6 cellular contexts compared by ENCODE assay signal in genomic region chr2:131518531-131518930, GRCh38. TPM values are rescaled to one million over a fixed set of nuclear protein-coding genes. Genes with fewer than 3 reads are reported as not detected.
"Had no signal": no experiment of that assay in that cellular context is flagged by ENCODE, and none has a peak within 500 bp of the region (broad histone marks: within the 10 kb centered on the region; RNA-seq: fewer than 3 reads in every experiment).

No MANE protein-coding gene starts in this region.

RNA-seq across cellular contexts. Expression of gene CCDC74A, which starts 9.2 kb away (rescaled TPM):
- total RNA-seq: HT1080 had no signal
- polyA plus RNA-seq: IgD-negative memory B cell had no signal

RNA-seq across cellular contexts. Expression of gene TUBA3D, which starts 42.6 kb away (rescaled TPM):
- total RNA-seq: GM23248, H4, HepG2, HFFc6 had no signal
- polyA plus RNA-seq: GM23248, HepG2, IgD-negative memory B cell had no signal
